8 cellular contexts compared by ENCODE assay signal in genomic region chr3:48151058-48151806, GRCh38. TPM values are rescaled to one million over a fixed set of nuclear protein-coding genes. Genes with fewer than 3 reads are reported as not detected.
A peak's percentile ranks its signal among the peaks of the same experiment; 100 is the strongest.
DNase-seq lines count a peak whose midpoint lies in the region; ATAC-seq and TF ChIP-seq lines count a peak whose summit lies in the region.

No MANE protein-coding gene starts in this region.

- H3K4me1 ChIP-seq in gastroesophageal sphincter = peaks cover 2 to 15% (median 4%) of the 10 kb centered on the region in 3 donors

- no peak for TF ChIP-seq POLR2A in gastroesophageal sphincter (IDR thresholded peaks at IDR 0.05)

- ATAC-seq in gastroesophageal sphincter (peak; percentile 86), HG02870 (IDR thresholded peaks at IDR 0.05; ENCODE audit: unreplicated experiment) (no peak)

- no peaks in the 10 kb centered on the region for H3K36me3 ChIP-seq in gastroesophageal sphincter

- 10 to 27% methylated on average over 5 to 6 of the region's 8 CpGs for WGBS in gastroesophageal sphincter (ENCODE audit: low coverage in 1 of 2), 2 donors

- H3K27me3 ChIP-seq in gastroesophageal sphincter = no peaks in the 10 kb centered on the region

- H3K4me3 ChIP-seq in GM12864 (ENCODE audit: low read depth, low read length) = no peak overlapping the region
- no peak overlapping the region for H3K4me3 ChIP-seq in gastroesophageal sphincter

- no peak for TF ChIP-seq EP300 in gastroesophageal sphincter (IDR thresholded peaks at IDR 0.05)

- DNase-seq in GM12864 (ENCODE audit: low read depth) = peak; percentile 55
- peak; percentile 82 to 84 for DNase-seq in Kasumi-1 (lab: John Stamatoyannopoulos, UW)
- peak; percentile 83 for DNase-seq in RPMI8226
- DNase-seq in activated gamma-delta T cell (lab: John Stamatoyannopoulos, UW) = peak; percentile 6
- DNase-seq in occipital lobe (lab: John Stamatoyannopoulos, UW) = peak; percentile 40
- peak in 44 of 49 donors; percentile 5 to 76 (median 52) for DNase-seq in substantia nigra (lab: John Stamatoyannopoulos, UW)

- TF ChIP-seq CTCF in GM12864 (IDR thresholded peaks at IDR 0.05; ENCODE audit: low read depth, low read length, missing control alignments) = peak; percentile 92
- TF ChIP-seq CTCF in gastroesophageal sphincter (IDR thresholded peaks at IDR 0.05) = peak in 3 of 4 experiments; percentile 79 to 86 (median 82)

- H3K27ac ChIP-seq in gastroesophageal sphincter = peak overlapping the region in 2 of 4 donors; percentile 8 to 63
- H3K27ac ChIP-seq in substantia nigra (ENCODE audit: low read depth, low read length, poor library complexity, severe bottlenecking) = no peak overlapping the region

- H3K9me3 ChIP-seq in gastroesophageal sphincter = no peaks in the 10 kb centered on the region

RNA-seq across cellular contexts. Expression of gene CDC25A, which starts 37.0 kb away (rescaled TPM):
- total RNA-seq in gastroesophageal sphincter (1 to 10 TPM in 1 of 4 donors, under 1 TPM in 1, not detected in 2; 0.40 to 1.7 TPM), occipital lobe (3.7 TPM)

Comparison
In these comparisons a context has a peak if more than half of its experiments do, and no peak if none do; other contexts are left out.
1. DNase-seq: peak in every context shown above with its lines; median percentile 83 in Kasumi-1; 83 in RPMI8226; 55 in GM12864; 52 in substantia nigra; 40 in occipital lobe; 6 in activated gamma-delta T cell.